In the genomic region with DNA sequence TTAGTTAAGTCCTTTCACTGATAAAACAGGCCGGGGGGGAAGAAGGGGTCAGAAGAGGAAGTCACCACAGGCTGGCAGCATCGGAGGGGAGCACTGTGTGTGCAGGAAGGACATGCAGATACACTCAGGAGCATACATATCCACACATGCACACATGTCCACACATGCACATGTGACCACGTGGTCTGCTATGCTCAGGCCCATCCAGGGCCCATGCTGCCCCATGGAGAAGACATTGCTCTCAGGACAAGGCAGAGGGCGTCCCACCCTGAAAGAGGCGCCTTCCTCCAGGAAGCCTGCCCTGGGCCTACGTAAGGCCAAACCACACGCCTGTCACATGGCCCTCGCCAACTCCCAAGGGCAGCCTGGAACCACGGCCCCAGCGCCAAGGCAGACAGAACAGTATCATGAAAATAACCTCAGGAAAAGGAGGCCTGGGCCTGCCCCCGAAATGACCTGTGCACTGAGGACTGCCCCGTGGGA, we compare ENCODE assay signal across 9 cellular contexts. TPM values are rescaled to one million over a fixed set of nuclear protein-coding genes. Genes with fewer than 3 reads are reported as not detected.
DNase-seq lines count a peak whose midpoint lies in the region; ATAC-seq, FAIRE-seq and TF ChIP-seq lines count a peak whose summit lies in the region.
"Had no signal": no experiment of that assay in that cellular context is flagged by ENCODE, and none has a peak within 500 bp of the region (broad histone marks: within the 10 kb centered on the region; RNA-seq: fewer than 3 reads in every experiment).

No MANE protein-coding gene starts in this region.

- no peak for ATAC-seq in activated CD8-positive, alpha-beta memory T cell treated with anti-CD3 and anti-CD28 coated beads, Interleukin-2, amount 10 ng/mL, durations not matched to agents 7 days and 5 days
- peak; percentile 54 for ATAC-seq in left lung

- H3K4me1 ChIP-seq in astrocyte (ENCODE audit: insufficient read depth, low read length) = peaks cover 82% of the 10 kb centered on the region
- H3K4me1 ChIP-seq in left lung = peaks cover 31 to 92% of the 10 kb centered on the region in 2 donors
- peaks cover 0 to 100% (median 92%) of the 10 kb centered on the region in 4 donors for H3K4me1 ChIP-seq in tibial artery
- H3K4me1 ChIP-seq in kidney (ENCODE audit: control insufficient read depth in 1 of 2, insufficient read depth in 1 of 2, low read depth in 1 of 2, low read length in 2 of 2) = peaks cover 21 to 35% of the 10 kb centered on the region in 2 donors

- H3K79me2 ChIP-seq in astrocyte (ENCODE audit: insufficient read depth, low read length) = peaks cover 92% of the 10 kb centered on the region

- H3K27ac ChIP-seq in astrocyte (ENCODE audit: low read depth, low read length) (no peak overlapping the region), left lung (peak overlapping the region; percentile 24 to 53), tibial artery (peak overlapping the region; percentile 95 to 96), kidney (ENCODE audit: low read depth in 2 of 2, low read length in 2 of 2) (peak overlapping the region in 1 of 2 donors; percentile 46)

- H3K27me3 Mint-ChIP-seq in activated CD8-positive, alpha-beta memory T cell treated with anti-CD3 and anti-CD28 coated beads, Interleukin-2, amount 10 ng/mL, durations not matched to agents 7 days and 5 days = no peaks in the 10 kb centered on the region
- H3K27me3 Mint-ChIP-seq in astrocyte (ENCODE audit: low read depth, unreplicated experiment) = no peaks in the 10 kb centered on the region

- intact Hi-C loops in left lung (cut with DNase I) = no loop called here
- intact Hi-C loops in tibial artery (cut with DNase I; ENCODE audit: low total_unique reads) = loop anchor here (2.0 kb wide), 1 partner anchor 16 kb away; a partner anchor contains a TSS
- intact Hi-C loops in kidney (cut with DNase I) = no loop called here

- H4K20me1 ChIP-seq in astrocyte (ENCODE audit: insufficient read depth, low read length) = peaks cover 99% of the 10 kb centered on the region

- CTCF ChIA-PET in activated CD8-positive, alpha-beta memory T cell treated with anti-CD3 and anti-CD28 coated beads, Interleukin-2, amount 10 ng/mL, durations not matched to agents 7 days and 5 days (lab: Charles Lee) = interaction anchor here (2.2 kb wide), 1 partner anchor 17 kb away, joined by 8 read pairs; a partner anchor contains a TSS

- H3K9me3 ChIP-seq in astrocyte (ENCODE audit: insufficient read depth, low read depth, low read length) (no peaks in the 10 kb centered on the region), left lung (no peaks in the 10 kb centered on the region), tibial artery (no peaks in the 10 kb centered on the region), kidney (ENCODE audit: control insufficient read depth in 1 of 2, low read length in 2 of 2) (no peaks in the 10 kb centered on the region)

- peaks cover 76% of the 10 kb centered on the region for H3K36me3 Mint-ChIP-seq in activated CD8-positive, alpha-beta memory T cell treated with anti-CD3 and anti-CD28 coated beads, Interleukin-2, amount 10 ng/mL, durations not matched to agents 7 days and 5 days
- H3K36me3 Mint-ChIP-seq in astrocyte (ENCODE audit: low read depth, unreplicated experiment) = peaks cover 39% of the 10 kb centered on the region

- no peak for DNase-seq in activated CD8-positive, alpha-beta memory T cell treated with anti-CD3 and anti-CD28 coated beads, Interleukin-2, amount 10 ng/mL, durations not matched to agents 7 days and 5 days
- no peak for DNase-seq in activated CD8-positive, alpha-beta memory T cell treated with anti-CD3 and anti-CD28 coated beads for 24 hours
- DNase-seq in astrocyte (ENCODE audit: low read depth) (no peak), left lung (peak; percentile 77 to 87), tibial artery (peak; percentile 77 to 88), NCI-H748 (lab: John Stamatoyannopoulos, UW; ENCODE audit: unreplicated experiment) (no peak), kidney (no peak), GM13976 (ENCODE audit: low spot score) (no peak)

- H2AFZ ChIP-seq in astrocyte (ENCODE audit: low read depth, low read length) = no peak overlapping the region

- H3K4me3 Mint-ChIP-seq in activated CD8-positive, alpha-beta memory T cell treated with anti-CD3 and anti-CD28 coated beads, Interleukin-2, amount 10 ng/mL, durations not matched to agents 7 days and 5 days = peak overlapping the region; percentile 24
- H3K4me3 Mint-ChIP-seq in astrocyte (ENCODE audit: unreplicated experiment) = no peak overlapping the region

- peaks cover 99% of the 10 kb centered on the region for H3K4me1 Mint-ChIP-seq in activated CD8-positive, alpha-beta memory T cell treated with anti-CD3 and anti-CD28 coated beads, Interleukin-2, amount 10 ng/mL, durations not matched to agents 7 days and 5 days
- H3K4me1 Mint-ChIP-seq in astrocyte (ENCODE audit: low read depth, unreplicated experiment) = peaks cover 78% of the 10 kb centered on the region

- H3K4me3 ChIP-seq in astrocyte (ENCODE audit: insufficient read depth, low read depth, low read length) (no peak overlapping the region), left lung (no peak overlapping the region), tibial artery (no peak overlapping the region), kidney (ENCODE audit: low read length in 2 of 2) (no peak overlapping the region)

- no peak overlapping the region for H3K4me2 ChIP-seq in astrocyte (ENCODE audit: low read length)

- H3K36me3 ChIP-seq in astrocyte (ENCODE audit: insufficient read depth, low read length) (peaks cover 58% of the 10 kb centered on the region), left lung (peaks cover 0 to 81% of the 10 kb centered on the region in 2 donors), tibial artery (peaks cover 36 to 75% (median 66%) of the 10 kb centered on the region in 3 donors), kidney (ENCODE audit: control insufficient read depth in 1 of 2, insufficient read depth in 2 of 2, low read length in 2 of 2) (peaks cover 29 to 50% of the 10 kb centered on the region in 2 donors)

- in situ Hi-C loops in GM13976 (cut with MboI; ENCODE audit: low sequenced_read_pairs, unreplicated experiment) = no loop called here

- H3K9ac ChIP-seq in astrocyte (ENCODE audit: low read length) (no peak overlapping the region), kidney (ENCODE audit: low read length in 2 of 2) (no peak overlapping the region)

- TF ChIP-seq CTCF in astrocyte (IDR thresholded peaks at IDR 0.05; ENCODE audit: insufficient read depth, low read depth, low read length) = no peak
- no peak for TF ChIP-seq CTCF in left lung (IDR thresholded peaks at IDR 0.05)
- no peak for TF ChIP-seq CTCF in tibial artery (IDR thresholded peaks at IDR 0.05)
- TF ChIP-seq CTCF in kidney (IDR thresholded peaks at IDR 0.05; ENCODE audit: borderline replicate concordance, extremely low read depth, insufficient read depth) = no peak
- no peak for TF ChIP-seq CTCF in GM13976 (IDR thresholded peaks at IDR 0.05; ENCODE audit: borderline replicate concordance, control extremely low read depth, extremely low read depth, insufficient read depth, missing control alignments)

- H3K27ac Mint-ChIP-seq in activated CD8-positive, alpha-beta memory T cell treated with anti-CD3 and anti-CD28 coated beads, Interleukin-2, amount 10 ng/mL, durations not matched to agents 7 days and 5 days = peak overlapping the region; percentile 95
- H3K27ac Mint-ChIP-seq in astrocyte (ENCODE audit: unreplicated experiment) = peak overlapping the region; percentile 41

- H3K27me3 ChIP-seq in astrocyte (ENCODE audit: insufficient read depth, low read length) (no peaks in the 10 kb centered on the region), left lung (no peaks in the 10 kb centered on the region), tibial artery (no peaks in the 10 kb centered on the region)

- FAIRE-seq in astrocyte (lab: Jason Lieb, UNC) (no peak), kidney (lab: Jason Lieb, UNC) (no peak)
- FAIRE-seq: GM12892 had no signal

- H3K9me3 Mint-ChIP-seq in activated CD8-positive, alpha-beta memory T cell treated with anti-CD3 and anti-CD28 coated beads, Interleukin-2, amount 10 ng/mL, durations not matched to agents 7 days and 5 days (ENCODE audit: low read depth) = no peaks in the 10 kb centered on the region
- H3K9me3 Mint-ChIP-seq in astrocyte (ENCODE audit: unreplicated experiment) = no peaks in the 10 kb centered on the region

RNA-seq across cellular contexts. Expression of a gene that starts 15.8 kb away (rescaled TPM):
- total RNA-seq in activated CD8-positive, alpha-beta memory T cell treated with anti-CD3 and anti-CD28 coated beads, Interleukin-2, amount 10 ng/mL, durations not matched to agents 7 days and 5 days = 100 to 1,000 TPM; 481 to 538 TPM
- total RNA-seq in astrocyte = 558 and 620 TPM in 2 replicates
- 100 to 1,000 TPM; 215 to 303 TPM for total RNA-seq in left lung
- total RNA-seq in kidney = 313 TPM
- 176 TPM for polyA plus RNA-seq in kidney (ENCODE audit: insufficient read depth, low read depth, low replicate concordance)

Comparison
In these comparisons a context has a peak if more than half of its experiments do, and no peak if none do; other contexts are left out.
1. DNase-seq: peak in left lung (2 of 2) and tibial artery (2 of 2); none in activated CD8-positive, alpha-beta memory T cell treated with anti-CD3 and anti-CD28 coated beads, Interleukin-2, amount 10 ng/mL, durations not matched to agents 7 days and 5 days (single experiment), activated CD8-positive, alpha-beta memory T cell treated with anti-CD3 and anti-CD28 coated beads for 24 hours (single experiment), astrocyte (single experiment), NCI-H748 (single experiment), kidney (single experiment) and GM13976 (single experiment).